ENCODE assay signal across 9 cellular contexts in genomic region chr2:128536925-128537620, GRCh38.
DNase-seq lines count a peak whose midpoint lies in the region; FAIRE-seq and TF ChIP-seq lines count a peak whose summit lies in the region.
"Had no signal": no experiment of that assay in that cellular context is flagged by ENCODE, and none has a peak within 500 bp of the region (broad histone marks: within the 10 kb centered on the region; RNA-seq: fewer than 3 reads in every experiment).

No MANE protein-coding gene starts in this region.

- H3K9ac ChIP-seq in colonic mucosa (ENCODE audit: low read depth in 2 of 2, low read length in 2 of 2): no peak overlapping the region

- H3K27me3 ChIP-seq in bronchial epithelial cell (ENCODE audit: control insufficient read depth, insufficient read depth, low read length) (peaks cover 2% of the 10 kb centered on the region), neuron (ENCODE audit: insufficient read depth, low read length) (no peaks in the 10 kb centered on the region), testis (no peaks in the 10 kb centered on the region), colonic mucosa (no peaks in the 10 kb centered on the region)
- no peaks in the 10 kb centered on the region for H3K27me3 ChIP-seq in CD4-positive, alpha-beta memory T cell (ENCODE audit: insufficient read depth, low read length)

- CTCF ChIA-PET in CD4-positive, alpha-beta memory T cell (lab: Charles Lee; ENCODE audit: partially characterized antibody): no interaction called here

- TF ChIP-seq CTCF in bronchial epithelial cell (IDR thresholded peaks at IDR 0.05; ENCODE audit: insufficient read depth, low read length, severe bottlenecking): no peak
- TF ChIP-seq CTCF in testis (IDR thresholded peaks at IDR 0.05): no peak
- TF ChIP-seq CTCF in colonic mucosa (IDR thresholded peaks at IDR 0.05): no peak

- H3K27ac ChIP-seq in testis: peak overlapping the region in 1 of 2 donors; percentile 45
- no peak overlapping the region for H3K27ac ChIP-seq in colonic mucosa
- no peak overlapping the region for H3K27ac ChIP-seq in CD4-positive, alpha-beta memory T cell (ENCODE audit: low read depth, low read length)

- H3K9me3 ChIP-seq in neuron (ENCODE audit: low read length): no peaks in the 10 kb centered on the region
- H3K9me3 ChIP-seq in testis: no peaks in the 10 kb centered on the region
- no peaks in the 10 kb centered on the region for H3K9me3 ChIP-seq in colonic mucosa
- H3K9me3 ChIP-seq in CD4-positive, alpha-beta memory T cell (ENCODE audit: control insufficient read depth in 1 of 2, low read length in 2 of 2): no peaks in the 10 kb centered on the region

- peak overlapping the region; percentile 48 for H2AFZ ChIP-seq in neuron (ENCODE audit: low read depth, low read length)

- no peak overlapping the region for H3K4me3 Mint-ChIP-seq in CD4-positive, alpha-beta memory T cell

- H3K36me3 ChIP-seq in bronchial epithelial cell (ENCODE audit: control insufficient read depth, insufficient read depth, low read length): no peaks in the 10 kb centered on the region
- no peaks in the 10 kb centered on the region for H3K36me3 ChIP-seq in neuron (ENCODE audit: insufficient read depth, low read length)
- H3K36me3 ChIP-seq in testis (ENCODE audit: low read depth, missing control alignments): no peaks in the 10 kb centered on the region
- no peaks in the 10 kb centered on the region for H3K36me3 ChIP-seq in colonic mucosa
- no peaks in the 10 kb centered on the region for H3K36me3 ChIP-seq in CD4-positive, alpha-beta memory T cell (ENCODE audit: insufficient read depth, low read length)

- H3K9me3 Mint-ChIP-seq in CD4-positive, alpha-beta memory T cell: no peaks in the 10 kb centered on the region

- POLR2A ChIA-PET in CD4-positive, alpha-beta memory T cell (lab: Charles Lee; ENCODE audit: partially characterized antibody): no interaction called here

- peak; percentile 84 for DNase-seq in ELR (ENCODE audit: low read depth)
- DNase-seq in MV-4-11 (lab: John Stamatoyannopoulos, UW): peak; percentile 7
- peak; percentile 27 for DNase-seq in bronchial epithelial cell (ENCODE audit: low read depth)
- DNase-seq in testis: no peak
- DNase-seq in colonic mucosa: no peak
- no peak for DNase-seq in germinal center (ENCODE audit: low spot score)
- DNase-seq in CD4-positive, alpha-beta memory T cell: no peak
- DNase-seq: activated CD4-positive, CD25-positive, alpha-beta regulatory T cell had no signal

- H3K4me1 ChIP-seq in neuron (ENCODE audit: insufficient read depth, low read length) (peaks cover 18% of the 10 kb centered on the region), testis (peaks cover 11% of the 10 kb centered on the region), colonic mucosa (no peaks in the 10 kb centered on the region)
- H3K4me1 ChIP-seq in CD4-positive, alpha-beta memory T cell (ENCODE audit: insufficient read depth, low read length): no peaks in the 10 kb centered on the region

- H3K36me3 Mint-ChIP-seq in CD4-positive, alpha-beta memory T cell: no peaks in the 10 kb centered on the region

- H3K27me3 Mint-ChIP-seq in CD4-positive, alpha-beta memory T cell: peaks cover 0 to 6% of the 10 kb centered on the region in 2 donors

- intact Hi-C loops in testis (cut with DNase I; ENCODE audit: low total_unique reads) (no loop called here), colonic mucosa (cut with DNase I) (no loop called here)
- intact Hi-C loops in CD4-positive, alpha-beta memory T cell (cut with micrococcal nuclease): no loop called here

- H3K4me3 ChIP-seq in bronchial epithelial cell (ENCODE audit: low read depth, low read length) (no peak overlapping the region), neuron (ENCODE audit: low read length) (peak overlapping the region; percentile 32), testis (no peak overlapping the region), colonic mucosa (no peak overlapping the region)
- no peak overlapping the region for H3K4me3 ChIP-seq in CD4-positive, alpha-beta memory T cell (ENCODE audit: low read length in 2 of 2)

- H3K27ac Mint-ChIP-seq in CD4-positive, alpha-beta memory T cell: no peak overlapping the region

- no peaks in the 10 kb centered on the region for H3K4me1 Mint-ChIP-seq in CD4-positive, alpha-beta memory T cell

- peak; percentile 7 for FAIRE-seq in bronchial epithelial cell (lab: Jason Lieb, UNC)

- TF ChIP-seq POLR2A in testis (IDR thresholded peaks at IDR 0.05): no peak

- 80 to 90% methylated on average over 14 of the region's 14 CpGs for WGBS in testis, 2 donors

Comparison
In these comparisons a context has a peak if more than half of its experiments do, and no peak if none do; other contexts are left out.
1. DNase-seq: peak in ELR (single experiment), MV-4-11 (single experiment) and bronchial epithelial cell (single experiment); none in testis (single experiment), colonic mucosa (single experiment), germinal center (single experiment) and CD4-positive, alpha-beta memory T cell (0 of 5).